Comparison of ENCODE assay signal across 1 cellular context in genomic region chr3:42654331-42655201, GRCh38.
A peak's percentile ranks its signal among the peaks of the same experiment; 100 is the strongest.
TF ChIP-seq lines count a peak whose summit lies in the region.

No MANE protein-coding gene starts in this region.

TF ChIP-seq in GM12878, 131 proteins besides CTCF, POLR2A, EP300 and RAD21:
- TF ChIP-seq USF2 (IDR thresholded peaks at IDR 0.05; ENCODE audit: borderline replicate concordance, low read depth, low read length) (peak; percentile 43), LARP7 (IDR thresholded peaks at IDR 0.05) (peak; percentile 40; the same call in 1 of the 2 replicates), DPF2 (IDR thresholded peaks at IDR 0.05) (peak; percentile 34; the same call in 1 of the 2 replicates), RELB (IDR thresholded peaks at IDR 0.05; ENCODE audit: low read depth) (no peak), GATAD2B (conservative IDR thresholded peaks at IDR 0.05; ENCODE audit: low read depth) (peak; percentile 83; the same call in 1 of the 2 replicates), NR2F1 (conservative IDR thresholded peaks at IDR 0.05) (0 out of 2 replicates have a peak, but pooled peaks have one; percentile 50), TCF12 (IDR thresholded peaks at IDR 0.05; ENCODE audit: low read depth, low read length) (0 out of 2 replicates have a peak, but pooled peaks have one; percentile 42), SMARCA5 (IDR thresholded peaks at IDR 0.05) (peak; percentile 81; the same call in 1 of the 2 replicates), MTA2 (IDR thresholded peaks at IDR 0.05; ENCODE audit: low read depth) (no peak), USF1 (IDR thresholded peaks at IDR 0.05; ENCODE audit: borderline replicate concordance, extremely low read length, insufficient read depth, low read depth, low read length) (peak; percentile 80), BHLHE40 (IDR thresholded peaks at IDR 0.05; ENCODE audit: borderline replicate concordance in 1 of 2, low read depth in 2 of 2, low read length in 1 of 2) (peak in 1 of 2 experiments; percentile 54; a peak in 1 of 4 replicates), YY1 (IDR thresholded peaks at IDR 0.05; ENCODE audit: low read depth, low read length) (peak; percentile 18; the same call in 1 of the 2 replicates), IKZF1 (conservative IDR thresholded peaks at IDR 0.05) (peak; percentile 78), NKRF (conservative IDR thresholded peaks at IDR 0.05) (0 out of 2 replicates have a peak, but pooled peaks have one; percentile 38), ZBTB11 (CRISPR knock-in tag; IDR thresholded peaks at IDR 0.05) (no peak), BACH1 (IDR thresholded peaks at IDR 0.05; ENCODE audit: borderline replicate concordance) (peak; percentile 86), EGR1 (IDR thresholded peaks at IDR 0.05; ENCODE audit: borderline replicate concordance in 1 of 2, low read depth in 2 of 2, low read length in 2 of 2) (peak in 1 of 2 experiments; percentile 62; a peak in 1 of 3 replicates), PML (IDR thresholded peaks at IDR 0.05; ENCODE audit: low read length) (no peak)
